ENCODE assay signal across 26 cellular contexts in the genomic region with DNA sequence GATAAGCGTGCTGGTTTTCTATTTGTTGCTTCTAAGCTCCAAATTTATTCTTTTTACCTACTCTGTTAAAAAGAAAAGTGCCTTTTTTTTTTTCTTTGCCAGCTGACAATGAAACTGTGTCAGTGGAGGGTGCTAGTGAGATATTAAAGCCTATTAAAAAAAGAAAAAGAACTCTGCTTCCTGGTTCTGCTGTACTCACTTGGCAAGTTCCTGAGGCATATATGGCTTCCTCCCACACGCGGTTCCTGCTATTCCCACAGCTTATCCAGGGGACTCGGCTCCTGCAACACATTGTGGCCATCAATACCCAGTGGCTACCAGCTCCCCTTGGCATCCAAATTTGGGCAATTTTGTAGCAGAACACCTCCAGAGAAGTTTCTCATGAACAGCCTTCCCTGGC.
DNase-seq lines count a peak whose midpoint lies in the region; ATAC-seq, FAIRE-seq and TF ChIP-seq lines count a peak whose summit lies in the region.
"Had no signal": no experiment of that assay in that cellular context is flagged by ENCODE, and none has a peak within 500 bp of the region (broad histone marks: within the 10 kb centered on the region; RNA-seq: fewer than 3 reads in every experiment).

No MANE protein-coding gene starts in this region.

- POLR2A ChIA-PET in A549 (lab: Yijun Ruan, JAX), result no interaction called here

- peaks cover 7% of the 10 kb centered on the region for H3K4me1 Mint-ChIP-seq in osteocyte (ENCODE audit: unreplicated experiment)
- peaks cover 7% of the 10 kb centered on the region for H3K4me1 Mint-ChIP-seq in progenitor cell of endocrine pancreas (ENCODE audit: low read depth)
- H3K4me1 Mint-ChIP-seq: activated naive CD8-positive, alpha-beta T cell treated with anti-CD3 and anti-CD28 coated beads for 36 hours; nephron progenitor cell had no signal

- H3K4me3 ChIP-seq in A549, result no peak overlapping the region
- H3K4me3 ChIP-seq: ascending aorta, lower lobe of right lung, MG63, tibial artery had no signal

- H3K27ac Mint-ChIP-seq in osteocyte (ENCODE audit: unreplicated experiment) (no peak overlapping the region), progenitor cell of endocrine pancreas (no peak overlapping the region)
- H3K27ac Mint-ChIP-seq: activated CD8-positive, alpha-beta T cell treated with anti-CD3 and anti-CD28 coated beads for 36 hours; activated naive CD8-positive, alpha-beta T cell treated with anti-CD3 and anti-CD28 coated beads for 36 hours; CD4-positive, alpha-beta T cell; nephron progenitor cell had no signal

- TF ChIP-seq CTCF in A549 (IDR thresholded peaks at IDR 0.05), result peak; percentile 9; the same call in 1 of the 3 replicates
- TF ChIP-seq CTCF in foreskin keratinocyte (conservative IDR thresholded peaks at IDR 0.05), result peak; percentile 2
- no peak for TF ChIP-seq CTCF in osteocyte (IDR thresholded peaks at IDR 0.05)
- no peak for TF ChIP-seq CTCF in progenitor cell of endocrine pancreas (IDR thresholded peaks at IDR 0.05; ENCODE audit: unreplicated experiment)

- no peak for ATAC-seq in A549
- no peak for ATAC-seq in foreskin keratinocyte
- no peak for ATAC-seq in HG02571 (IDR thresholded peaks at IDR 0.05; ENCODE audit: unreplicated experiment)
- ATAC-seq: activated CD8-positive, alpha-beta T cell treated with anti-CD3 and anti-CD28 coated beads for 36 hours; lower lobe of right lung; sciatic nerve; SK-N-SH treated with all-trans-retinoic acid at 6 μM for 48 hours; stimulated activated naive CD8-positive, alpha-beta T cell treated with anti-CD3 and anti-CD28 coated beads, Interleukin-15, Interleukin-2, amounts not matched to agents 100 U/mL and 50 U/mL, for 24 hours had no signal

- no peak overlapping the region for H3K27ac ChIP-seq in A549
- H3K27ac ChIP-seq in foreskin keratinocyte, result no peak overlapping the region
- H3K27ac ChIP-seq: ascending aorta, lower lobe of right lung, tibial artery had no signal

- H3K27me3 Mint-ChIP-seq in osteocyte (ENCODE audit: unreplicated experiment) (peaks cover 14% of the 10 kb centered on the region), progenitor cell of endocrine pancreas (no peaks in the 10 kb centered on the region)
- H3K27me3 Mint-ChIP-seq: activated CD8-positive, alpha-beta T cell treated with anti-CD3 and anti-CD28 coated beads for 36 hours; activated naive CD8-positive, alpha-beta T cell treated with anti-CD3 and anti-CD28 coated beads for 36 hours; CD4-positive, alpha-beta T cell had no signal

- H3K4me1 ChIP-seq in A549 (no peaks in the 10 kb centered on the region), foreskin keratinocyte (no peaks in the 10 kb centered on the region)
- H3K4me1 ChIP-seq: ascending aorta, lower lobe of right lung, tibial artery had no signal

- DNase-seq in A549 (ENCODE audit: low read depth in 1 of 2, low spot score in 1 of 2) (peak in 1 of 2 experiments; percentile 25), D341Med (ENCODE audit: low spot score) (peak; percentile 12), NCI-H69 (lab: John Stamatoyannopoulos, UW) (peak; percentile 31), foreskin keratinocyte (no peak), osteocyte (ENCODE audit: extremely low spot score, unreplicated experiment) (no peak), progenitor cell of endocrine pancreas (ENCODE audit: low spot score, unreplicated experiment) (no peak), GM03348 (ENCODE audit: low spot score) (no peak)
- DNase-seq: activated CD8-positive, alpha-beta T cell treated with anti-CD3 and anti-CD28 coated beads for 36 hours; activated effector memory CD4-positive, alpha-beta T cell treated with Interleukin-2 at 50 U/mL for 16 hours; activated naive CD8-positive, alpha-beta T cell treated with anti-CD3 and anti-CD28 coated beads for 36 hours; CD4-positive, alpha-beta T cell; DND-41; IMR-90; lower lobe of right lung; MG63; NCI-H1417 treated with DMSO at 0.1 percent for 48 hours; NCI-H2107; nephron progenitor cell; stimulated activated naive CD8-positive, alpha-beta T cell treated with anti-CD3 and anti-CD28 coated beads, Interleukin-15, Interleukin-2, amounts not matched to agents 100 U/mL and 50 U/mL, for 24 hours; tibial artery had no signal

- 35% methylated on average over 4 of the region's 4 CpGs for WGBS in A549 (ENCODE audit: missing lambda C conversion rate)

- FAIRE-seq in A549 (lab: Jason Lieb, UNC), result no peak
- FAIRE-seq: GM12891, islet of Langerhans had no signal

- H3K27me3 ChIP-seq in foreskin keratinocyte, result no peaks in the 10 kb centered on the region
- H3K27me3 ChIP-seq: ascending aorta, MG63, tibial artery had no signal

- H3K9me3 Mint-ChIP-seq in osteocyte (ENCODE audit: unreplicated experiment) (no peaks in the 10 kb centered on the region), progenitor cell of endocrine pancreas (ENCODE audit: low read depth) (no peaks in the 10 kb centered on the region)
- H3K9me3 Mint-ChIP-seq: CD4-positive, alpha-beta T cell; nephron progenitor cell had no signal

- no peak overlapping the region for H3K4me2 ChIP-seq in A549

- H3K36me3 Mint-ChIP-seq in osteocyte (ENCODE audit: unreplicated experiment) (no peaks in the 10 kb centered on the region), progenitor cell of endocrine pancreas (ENCODE audit: insufficient read depth) (no peaks in the 10 kb centered on the region)
- H3K36me3 Mint-ChIP-seq: activated naive CD8-positive, alpha-beta T cell treated with anti-CD3 and anti-CD28 coated beads for 36 hours had no signal

- H3K4me3 Mint-ChIP-seq in osteocyte (ENCODE audit: unreplicated experiment) (no peak overlapping the region), progenitor cell of endocrine pancreas (ENCODE audit: low read depth) (no peak overlapping the region)
- H3K4me3 Mint-ChIP-seq: activated CD8-positive, alpha-beta T cell treated with anti-CD3 and anti-CD28 coated beads for 36 hours; activated naive CD8-positive, alpha-beta T cell treated with anti-CD3 and anti-CD28 coated beads for 36 hours; CD4-positive, alpha-beta T cell; nephron progenitor cell had no signal

- TF ChIP-seq EP300 in A549 (IDR thresholded peaks at IDR 0.05), result no peak

- CTCF ChIA-PET in A549 (lab: Yijun Ruan, JAX), result interaction anchor here (0.6 kb wide), 2 partner anchors 13 to 132 kb away, joined by 4 read pairs; no protein-coding TSS in a partner anchor

- no peak for TF ChIP-seq POLR2A in A549 (IDR thresholded peaks at IDR 0.05; ENCODE audit: low read length)

- H3K9me3 ChIP-seq in A549, result no peaks in the 10 kb centered on the region
- H3K9me3 ChIP-seq: ascending aorta, lower lobe of right lung, MG63, tibial artery had no signal

- TF ChIP-seq RAD21 in A549 (conservative IDR thresholded peaks at IDR 0.05 in 1 of 2, IDR thresholded peaks at IDR 0.05 in 1 of 2), result peak in 1 of 2 experiments; percentile 26; a peak in 1 of 5 replicates

TF ChIP-seq in A549, 52 proteins besides CTCF, POLR2A, EP300 and RAD21:
- TF ChIP-seq RFX5 (IDR thresholded peaks at IDR 0.05) (no peak), SMC3 (IDR thresholded peaks at IDR 0.05) (no peak), HEYL (CRISPR knock-in tag; IDR thresholded peaks at IDR 0.05) (no peak), RARB (CRISPR knock-in tag; IDR thresholded peaks at IDR 0.05) (no peak), MAFK (IDR thresholded peaks at IDR 0.05; ENCODE audit: partially characterized antibody) (no peak), EHMT2 (IDR thresholded peaks at IDR 0.05; ENCODE audit: low read depth) (no peak)
- TF ChIP-seq, protein P1, sequence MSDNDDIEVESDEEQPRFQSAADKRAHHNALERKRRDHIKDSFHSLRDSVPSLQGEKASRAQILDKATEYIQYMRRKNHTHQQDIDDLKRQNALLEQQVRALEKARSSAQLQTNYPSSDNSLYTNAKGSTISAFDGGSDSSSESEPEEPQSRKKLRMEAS (IDR thresholded peaks at IDR 0.05), result no peak

Comparison
In these comparisons a context has a peak if more than half of its experiments do, and no peak if none do; other contexts are left out.
1. DNase-seq: peak in D341Med (single experiment) and NCI-H69 (single experiment); none in foreskin keratinocyte (0 of 2), osteocyte (single experiment), progenitor cell of endocrine pancreas (single experiment) and GM03348 (single experiment).
2. CTCF ChIP-seq: peak in A549 (single experiment) and foreskin keratinocyte (single experiment); none in osteocyte (single experiment) and progenitor cell of endocrine pancreas (single experiment).